ENCODE assay signal across 31 cellular contexts in genomic region chr22:36003972-36004674, GRCh38. TPM values are rescaled to one million over a fixed set of nuclear protein-coding genes. Genes with fewer than 3 reads are reported as not detected.
"Had no signal": no experiment of that assay in that cellular context is flagged by ENCODE, and none has a peak within 500 bp of the region (broad histone marks: within the 10 kb centered on the region; RNA-seq: fewer than 3 reads in every experiment).

No MANE protein-coding gene starts in this region.

- H3K27ac Mint-ChIP-seq: activated B cell treated with CpG ODN at 0.5 μM for 24 hours; activated CD4-positive, alpha-beta memory T cell treated with anti-CD3 and anti-CD28 coated beads, Interleukin-2, amount 10 ng/mL, durations not matched to agents 7 days and 5 days; activated CD4-positive, alpha-beta T cell treated with anti-CD3 and anti-CD28 coated beads for 36 hours; activated CD4-positive, alpha-beta T cell treated with anti-CD3 and anti-CD28 coated beads, Interleukin-2, amount 10 ng/mL, durations not matched to agents 24 days and 14 days; activated naive CD8-positive, alpha-beta T cell; activated T-cell treated with anti-CD3 and anti-CD28 coated beads, Interleukin-2, amount 50 U/mL, for 24 hours; activated T-cell treated with anti-CD3 and anti-CD28 coated beads, Interleukin-2, amount 50 U/mL, for 72 hours; dendritic cell treated with granulocyte-macrophage colony-stimulating factor and Interleukin-4, amounts not matched to agents 40 ng/mL and 50 ng/mL, for 4 days; endodermal cell; T-helper 17 cell; T-helper 2 cell treated with Interferon-gamma antibody and Interleukin-4, amounts not matched to agents 5 μg/mL and 100 μg/mL, for 36 hours had no signal

- H3K27me3 Mint-ChIP-seq: activated CD4-positive, alpha-beta T cell treated with anti-CD3 and anti-CD28 coated beads for 36 hours had no signal

- H3K9me3 ChIP-seq: gastrocnemius medialis had no signal

- H3K4me3 ChIP-seq: coronary artery, dorsolateral prefrontal cortex, gastrocnemius medialis had no signal

- H3K4me1 ChIP-seq: foreskin keratinocyte had no signal

- DNase-seq: activated B cell treated with CpG ODN at 0.5 μM for 24 hours; activated CD4-positive, alpha-beta memory T cell treated with anti-CD3 and anti-CD28 coated beads, Interleukin-2, amount 10 ng/mL, durations not matched to agents 7 days and 5 days; activated CD4-positive, alpha-beta T cell treated with anti-CD3 and anti-CD28 coated beads for 36 hours; activated CD4-positive, alpha-beta T cell treated with anti-CD3 and anti-CD28 coated beads, Interleukin-2, amount 10 ng/mL, durations not matched to agents 24 days and 14 days; activated CD4-positive, alpha-beta T cell treated with anti-CD3 and anti-CD28 coated beads, Interleukin-2, amount 50 U/mL, for 4 hours; activated CD4-positive, CD25-positive, alpha-beta regulatory T cell treated with anti-CD3 and anti-CD28 coated beads, Interleukin-2, amount 50 U/mL, for 72 hours; activated CD8-positive, alpha-beta memory T cell treated with anti-CD3 and anti-CD28 coated beads, Interleukin-2, amount 50 U/mL, for 48 hours; activated gamma-delta T cell; activated naive CD4-positive, alpha-beta T cell treated with anti-CD3 and anti-CD28 coated beads, Interleukin-2, amount 50 U/mL, for 16 hours; activated naive CD4-positive, alpha-beta T cell treated with Interleukin-2 at 50 U/mL for 16 hours; activated T-cell treated with anti-CD3 and anti-CD28 coated beads for 4 hours; activated T-cell treated with anti-CD3 and anti-CD28 coated beads, Interleukin-2, amount 50 U/mL, for 24 hours; activated T-cell treated with anti-CD3 and anti-CD28 coated beads, Interleukin-2, amount 50 U/mL, for 72 hours; amniotic stem cell; anterior cingulate cortex; brain microvascular endothelial cell; dorsolateral prefrontal cortex; effector memory CD4-positive, alpha-beta T cell; endodermal cell; foreskin keratinocyte; gastrocnemius medialis; T-helper 1 cell; T-helper 17 cell; T1000; WERI-Rb-1 had no signal

- H3K4me3 Mint-ChIP-seq: activated B cell treated with CpG ODN at 0.5 μM for 24 hours; activated CD4-positive, alpha-beta memory T cell treated with anti-CD3 and anti-CD28 coated beads, Interleukin-2, amount 10 ng/mL, durations not matched to agents 7 days and 5 days; activated CD4-positive, alpha-beta T cell treated with anti-CD3 and anti-CD28 coated beads for 36 hours; activated CD4-positive, alpha-beta T cell treated with anti-CD3 and anti-CD28 coated beads, Interleukin-2, amount 10 ng/mL, durations not matched to agents 24 days and 14 days; activated naive CD8-positive, alpha-beta T cell; activated T-cell treated with anti-CD3 and anti-CD28 coated beads, Interleukin-2, amount 50 U/mL, for 24 hours; activated T-cell treated with anti-CD3 and anti-CD28 coated beads, Interleukin-2, amount 50 U/mL, for 72 hours; central memory CD8-positive, alpha-beta T cell; dendritic cell treated with granulocyte-macrophage colony-stimulating factor and Interleukin-4, amounts not matched to agents 40 ng/mL and 50 ng/mL, for 4 days; endodermal cell; T-helper 17 cell; T-helper 2 cell treated with Interferon-gamma antibody and Interleukin-4, amounts not matched to agents 5 μg/mL and 100 μg/mL, for 36 hours had no signal

- H3K36me3 ChIP-seq: brain microvascular endothelial cell, gastrocnemius medialis, WERI-Rb-1 had no signal

- ATAC-seq: activated CD4-positive, alpha-beta T cell treated with anti-CD3 and anti-CD28 coated beads for 36 hours; activated T-cell treated with anti-CD3 and anti-CD28 coated beads, Interleukin-2, amount 50 U/mL, for 72 hours; esophagus mucosa; foreskin keratinocyte; gastrocnemius medialis; T-helper 17 cell had no signal

- H3K9me3 Mint-ChIP-seq: activated B cell treated with CpG ODN at 0.5 μM for 24 hours; activated CD4-positive, alpha-beta memory T cell treated with anti-CD3 and anti-CD28 coated beads, Interleukin-2, amount 10 ng/mL, durations not matched to agents 7 days and 5 days; activated CD4-positive, alpha-beta T cell treated with anti-CD3 and anti-CD28 coated beads, Interleukin-2, amount 10 ng/mL, durations not matched to agents 24 days and 14 days; activated T-cell treated with anti-CD3 and anti-CD28 coated beads, Interleukin-2, amount 50 U/mL, for 24 hours; activated T-cell treated with anti-CD3 and anti-CD28 coated beads, Interleukin-2, amount 50 U/mL, for 72 hours; central memory CD8-positive, alpha-beta T cell; dendritic cell treated with granulocyte-macrophage colony-stimulating factor and Interleukin-4, amounts not matched to agents 40 ng/mL and 50 ng/mL, for 4 days; endodermal cell; T-helper 2 cell treated with Interferon-gamma antibody and Interleukin-4, amounts not matched to agents 5 μg/mL and 100 μg/mL, for 36 hours had no signal

- H3K4me1 Mint-ChIP-seq: activated B cell treated with CpG ODN at 0.5 μM for 24 hours; activated CD4-positive, alpha-beta memory T cell treated with anti-CD3 and anti-CD28 coated beads, Interleukin-2, amount 10 ng/mL, durations not matched to agents 7 days and 5 days; activated CD4-positive, alpha-beta T cell treated with anti-CD3 and anti-CD28 coated beads for 36 hours; activated CD4-positive, alpha-beta T cell treated with anti-CD3 and anti-CD28 coated beads, Interleukin-2, amount 10 ng/mL, durations not matched to agents 24 days and 14 days; central memory CD8-positive, alpha-beta T cell; T-helper 17 cell had no signal

- H3K27me3 ChIP-seq: brain microvascular endothelial cell, dorsolateral prefrontal cortex, foreskin keratinocyte, gastrocnemius medialis had no signal

- H3K27ac ChIP-seq: brain microvascular endothelial cell, coronary artery, dorsolateral prefrontal cortex, foreskin keratinocyte, gastrocnemius medialis, WERI-Rb-1 had no signal

RNA-seq across cellular contexts. Expression of gene RBFOX2, which starts 24.5 kb away (rescaled TPM):
- total RNA-seq: activated B cell treated with CpG ODN at 0.5 μM for 24 hours had no signal
